In the genomic region with DNA sequence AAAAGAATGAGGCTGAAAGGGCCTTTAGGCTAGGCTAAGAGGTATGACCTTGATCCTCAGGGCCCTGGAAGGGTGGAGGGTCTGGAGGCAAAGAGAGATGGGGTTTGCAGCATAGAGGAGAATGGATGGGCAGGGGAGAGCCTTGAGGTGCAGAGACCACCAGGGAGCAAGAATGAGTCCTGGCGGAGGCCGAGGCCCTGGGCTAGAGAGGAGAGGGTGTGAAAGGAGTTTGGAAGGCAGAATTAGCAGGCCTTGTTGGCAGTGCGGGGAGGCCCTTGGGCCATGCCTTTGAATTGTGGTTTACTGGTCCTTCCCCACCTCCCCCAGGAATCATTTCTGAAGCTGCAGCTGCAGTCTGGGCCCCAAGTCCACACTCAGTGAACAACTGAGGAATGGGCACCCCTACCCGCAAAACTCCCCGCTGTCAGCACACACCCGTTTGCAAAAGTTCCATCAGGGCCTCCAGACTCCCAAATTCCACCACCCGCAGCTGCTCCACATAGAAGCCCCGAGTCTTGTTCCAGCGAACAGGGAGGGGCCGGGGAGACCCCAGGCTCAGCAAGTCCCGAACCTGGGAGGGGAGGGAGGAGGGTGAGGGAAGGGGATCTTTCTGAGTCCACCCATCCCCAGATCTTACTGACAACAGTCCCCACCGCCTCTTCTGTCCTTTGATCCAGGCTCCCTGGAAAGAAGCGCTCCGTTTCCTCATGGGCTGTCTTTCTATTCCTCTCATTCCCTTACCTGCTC, we compare ENCODE assay signal across 1 cellular context.
TF ChIP-seq lines count a peak whose summit lies in the region.

No MANE protein-coding gene starts in this region.

TF ChIP-seq in H1, 55 proteins besides CTCF, POLR2A, EP300 and RAD21:
- TF ChIP-seq SP4 (IDR thresholded peaks at IDR 0.05; ENCODE audit: low read length): no peak
- TF ChIP-seq SUZ12 (IDR thresholded peaks at IDR 0.05; ENCODE audit: low read length): no peak
- TF ChIP-seq TBP (IDR thresholded peaks at IDR 0.05; ENCODE audit: low read depth, low read length): no peak
- no peak for TF ChIP-seq CREB1 (IDR thresholded peaks at IDR 0.05)
- no peak for TF ChIP-seq EZH2 (IDR thresholded peaks at IDR 0.05; ENCODE audit: low read depth, low read length, severe bottlenecking)
- TF ChIP-seq JUN (IDR thresholded peaks at IDR 0.05; ENCODE audit: low read depth, low read length): no peak
- TF ChIP-seq KDM1A (IDR thresholded peaks at IDR 0.05; ENCODE audit: borderline replicate concordance, low read length): no peak
- no peak for TF ChIP-seq TCF12 (IDR thresholded peaks at IDR 0.05; ENCODE audit: low read depth, low read length)
- TF ChIP-seq JUND (IDR thresholded peaks at IDR 0.05; ENCODE audit: low read length): no peak
- no peak for TF ChIP-seq CHD2 (IDR thresholded peaks at IDR 0.05; ENCODE audit: low read length)
- no peak for TF ChIP-seq HDAC2 (IDR thresholded peaks at IDR 0.05; ENCODE audit: borderline replicate concordance in 1 of 2, low read depth in 2 of 2, low read length in 2 of 2)
- no peak for TF ChIP-seq SAP30 (IDR thresholded peaks at IDR 0.05; ENCODE audit: insufficient read depth, insufficient replicate concordance, low read length)
- no peak for TF ChIP-seq MAX (IDR thresholded peaks at IDR 0.05)
- TF ChIP-seq GTF2F1 (IDR thresholded peaks at IDR 0.05; ENCODE audit: borderline replicate concordance, low read depth, low read length): no peak
- TF ChIP-seq SRF (IDR thresholded peaks at IDR 0.05; ENCODE audit: low read depth, low read length): no peak
